ENCODE assay signal across 11 cellular contexts in the genomic region with DNA sequence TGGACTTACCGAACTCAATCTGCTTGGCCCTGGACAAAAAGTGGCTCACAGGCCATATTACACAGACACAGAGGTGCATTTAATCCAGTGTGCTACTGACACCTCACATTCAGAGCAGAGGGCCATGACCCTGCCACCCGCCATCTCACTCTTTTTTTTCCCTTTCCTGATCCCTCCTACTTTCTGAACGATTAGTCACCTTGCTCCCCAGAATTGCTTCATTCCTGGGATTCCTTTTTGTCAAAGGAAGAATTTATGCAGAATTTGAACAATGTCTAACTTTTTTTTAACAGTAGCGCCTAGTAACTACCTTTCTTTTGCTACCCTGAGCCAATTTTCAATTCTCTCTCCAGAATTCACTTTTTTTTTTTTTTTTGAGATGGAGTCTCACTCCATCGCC. TPM values are rescaled to one million over a fixed set of nuclear protein-coding genes. Genes with fewer than 3 reads are reported as not detected.
DNase-seq lines count a peak whose midpoint lies in the region; FAIRE-seq and TF ChIP-seq lines count a peak whose summit lies in the region.
"Had no signal": no experiment of that assay in that cellular context is flagged by ENCODE, and none has a peak within 500 bp of the region (broad histone marks: within the 10 kb centered on the region; RNA-seq: fewer than 3 reads in every experiment).

No MANE protein-coding gene starts in this region.

- H3K4me2 ChIP-seq in GM23248 (ENCODE audit: unreplicated experiment): no peak overlapping the region
- peak overlapping the region; percentile 55 for H3K4me2 ChIP-seq in MM.1S (ENCODE audit: low read depth, low read length)
- peak overlapping the region; percentile 45 for H3K4me2 ChIP-seq in endothelial cell of umbilical vein (ENCODE audit: insufficient read depth, low read length)
- H3K4me2 ChIP-seq in neural progenitor cell: peak overlapping the region; percentile 33
- H3K4me2 ChIP-seq in OCI-LY7 (ENCODE audit: low read length): no peak overlapping the region

- H3K27me3 ChIP-seq in GM23248 (replicated peaks; ENCODE audit: insufficient read depth) (peaks cover 16% of the 10 kb centered on the region), MM.1S (replicated peaks; ENCODE audit: insufficient read depth, low read length) (no peaks in the 10 kb centered on the region), endothelial cell of umbilical vein (ENCODE audit: control insufficient read depth in 2 of 2, insufficient read depth in 2 of 2, low read length in 2 of 2) (peaks cover 8 to 11% of the 10 kb centered on the region in 2 experiments), neural progenitor cell (peaks cover 16% of the 10 kb centered on the region)

- no peak overlapping the region for H3K4me3 Mint-ChIP-seq in neural progenitor cell

- no peaks in the 10 kb centered on the region for H3K9me3 Mint-ChIP-seq in neural progenitor cell

- H3K9me3 ChIP-seq in GM23248 (ENCODE audit: low read depth) (no peaks in the 10 kb centered on the region), MM.1S (replicated peaks; ENCODE audit: insufficient read depth, low read length) (no peaks in the 10 kb centered on the region), endothelial cell of umbilical vein (replicated peaks; ENCODE audit: control insufficient read depth, insufficient read depth, low read length) (no peaks in the 10 kb centered on the region), neural progenitor cell (ENCODE audit: low read depth) (no peaks in the 10 kb centered on the region), OCI-LY7 (ENCODE audit: low read length) (no peaks in the 10 kb centered on the region)

- DNase-seq in GM23248: peak; percentile 9
- DNase-seq in MM.1S: no peak
- peak; percentile 7 for DNase-seq in endothelial cell of umbilical vein (ENCODE audit: low read depth, low spot score)
- DNase-seq in neural progenitor cell (ENCODE audit: low spot score): peak; percentile 49
- no peak for DNase-seq in NCI-H526 treated with DMSO at 0.1 percent for 48 hours (lab: John Stamatoyannopoulos, UW)
- no peak for DNase-seq in OCI-LY7 (ENCODE audit: low spot score)
- no peak for DNase-seq in GM19240 (ENCODE audit: insufficient read length, low spot score)
- DNase-seq in activated CD8-positive, alpha-beta memory T cell treated with anti-CD3 and anti-CD28 coated beads for 24 hours: no peak
- DNase-seq: activated CD8-positive, alpha-beta memory T cell treated with anti-CD3 and anti-CD28 coated beads, Interleukin-2, amount 50 U/mL, for 48 hours; NCI-H774; T-helper 2 cell had no signal

- H3K36me3 ChIP-seq in GM23248 (ENCODE audit: low read depth) (no peaks in the 10 kb centered on the region), MM.1S (replicated peaks; ENCODE audit: insufficient read depth, low read length) (peaks cover 3% of the 10 kb centered on the region; the same call in 1 of the 2 replicates), endothelial cell of umbilical vein (ENCODE audit: control insufficient read depth in 2 of 2, extremely low read depth in 1 of 2, insufficient read depth in 2 of 2, low read length in 2 of 2) (no peaks in the 10 kb centered on the region), neural progenitor cell (no peaks in the 10 kb centered on the region), OCI-LY7 (ENCODE audit: insufficient read depth, low read length) (no peaks in the 10 kb centered on the region)

- CTCF ChIA-PET in endothelial cell of umbilical vein (lab: Charles Lee): no interaction called here
- CTCF ChIA-PET in OCI-LY7 (lab: Charles Lee; ENCODE audit: unreplicated experiment): no interaction called here

- H3K4me3 ChIP-seq in GM23248 (no peak overlapping the region), MM.1S (ENCODE audit: low read length) (peak overlapping the region; percentile 18), endothelial cell of umbilical vein (replicated peaks in 1 of 3; ENCODE audit: insufficient read depth in 1 of 3, low read depth in 1 of 3, low read length in 3 of 3) (no peak overlapping the region), neural progenitor cell (no peak overlapping the region), OCI-LY7 (ENCODE audit: low read depth, low read length, poor library complexity, severe bottlenecking) (no peak overlapping the region)

- H3K9me2 ChIP-seq in GM23248 (ENCODE audit: insufficient read depth) (no peaks in the 10 kb centered on the region), MM.1S (replicated peaks; ENCODE audit: insufficient read depth, low read length) (no peaks in the 10 kb centered on the region), OCI-LY7 (ENCODE audit: insufficient read depth, low read length) (no peaks in the 10 kb centered on the region)

- no peak for TF ChIP-seq POLR2A in endothelial cell of umbilical vein (IDR thresholded peaks at IDR 0.05; ENCODE audit: low read depth, low read length)

- H3F3A ChIP-seq in GM23248 (ENCODE audit: insufficient read depth): no peaks in the 10 kb centered on the region
- H3F3A ChIP-seq in MM.1S (ENCODE audit: insufficient read depth, low read length): peaks cover 71% of the 10 kb centered on the region
- no peaks in the 10 kb centered on the region for H3F3A ChIP-seq in neural progenitor cell (ENCODE audit: low read depth)

- POLR2A ChIA-PET in endothelial cell of umbilical vein (lab: Charles Lee): no interaction called here
- POLR2A ChIA-PET in OCI-LY7 (lab: Charles Lee): no interaction called here

- no peaks in the 10 kb centered on the region for H4K20me1 ChIP-seq in GM23248 (ENCODE audit: insufficient read depth)
- no peaks in the 10 kb centered on the region for H4K20me1 ChIP-seq in MM.1S (ENCODE audit: insufficient read depth, low read length)
- H4K20me1 ChIP-seq in endothelial cell of umbilical vein (replicated peaks; ENCODE audit: control insufficient read depth, extremely low read depth, insufficient read depth, low read length): no peaks in the 10 kb centered on the region
- H4K20me1 ChIP-seq in neural progenitor cell (ENCODE audit: low read depth): no peaks in the 10 kb centered on the region
- no peaks in the 10 kb centered on the region for H4K20me1 ChIP-seq in OCI-LY7 (ENCODE audit: insufficient read depth, low read length)

- no peaks in the 10 kb centered on the region for H3K79me2 ChIP-seq in GM23248 (ENCODE audit: insufficient read depth)
- H3K79me2 ChIP-seq in MM.1S (ENCODE audit: low read length): peaks cover 95% of the 10 kb centered on the region
- no peaks in the 10 kb centered on the region for H3K79me2 ChIP-seq in endothelial cell of umbilical vein (ENCODE audit: control insufficient read depth, insufficient read depth, low read length)
- H3K79me2 ChIP-seq in neural progenitor cell (ENCODE audit: low read depth): peaks cover 3% of the 10 kb centered on the region
- no peaks in the 10 kb centered on the region for H3K79me2 ChIP-seq in OCI-LY7 (ENCODE audit: insufficient read depth, low read depth, low read length)

- H2AFZ ChIP-seq in GM23248 (no peak overlapping the region), MM.1S (ENCODE audit: low read length) (no peak overlapping the region), endothelial cell of umbilical vein (ENCODE audit: low read depth, low read length) (no peak overlapping the region), neural progenitor cell (replicated peaks) (no peak overlapping the region), OCI-LY7 (ENCODE audit: low read length) (no peak overlapping the region)

- peak; percentile 31 for FAIRE-seq in endothelial cell of umbilical vein (lab: Jason Lieb, UNC)

- intact Hi-C loops in endothelial cell of umbilical vein (cut with micrococcal nuclease): no loop called here
- intact Hi-C loops in OCI-LY7 (cut with micrococcal nuclease; ENCODE audit: unreplicated experiment): no loop called here

- H3K27ac Mint-ChIP-seq in neural progenitor cell: no peak overlapping the region

- H3K27me3 Mint-ChIP-seq in neural progenitor cell (ENCODE audit: insufficient read depth, low read depth): peaks cover 9% of the 10 kb centered on the region

- in situ Hi-C loops in GM23248 (cut with MboI): no loop called here

- no peaks in the 10 kb centered on the region for H3K36me3 Mint-ChIP-seq in neural progenitor cell

- peaks cover 30% of the 10 kb centered on the region for H3K4me1 Mint-ChIP-seq in neural progenitor cell

- H3K4me1 ChIP-seq in GM23248 (ENCODE audit: insufficient read depth) (no peaks in the 10 kb centered on the region), MM.1S (ENCODE audit: low read length) (peaks cover 54% of the 10 kb centered on the region), endothelial cell of umbilical vein (ENCODE audit: control insufficient read depth, extremely low read depth, insufficient read depth, low read length) (peaks cover 16% of the 10 kb centered on the region), neural progenitor cell (peaks cover 17% of the 10 kb centered on the region), OCI-LY7 (ENCODE audit: insufficient read depth, low read length, poor library complexity, severe bottlenecking) (no peaks in the 10 kb centered on the region)

- H3K27ac ChIP-seq in GM23248 (no peak overlapping the region), MM.1S (ENCODE audit: low read length) (peak overlapping the region; percentile 81), endothelial cell of umbilical vein (ENCODE audit: insufficient read depth, low read depth, low read length) (peak overlapping the region; percentile 5), neural progenitor cell (no peak overlapping the region), OCI-LY7 (ENCODE audit: low read depth, low read length, poor library complexity, severe bottlenecking) (no peak overlapping the region)

- H3K9ac ChIP-seq in GM23248 (no peak overlapping the region), MM.1S (ENCODE audit: low read length) (peak overlapping the region; percentile 22; the same call in 1 of the 2 replicates), endothelial cell of umbilical vein (replicated peaks; ENCODE audit: extremely low read depth, insufficient read depth, low read length) (no peak overlapping the region), neural progenitor cell (no peak overlapping the region)

- BruUV-seq in endothelial cell of umbilical vein (replicated peaks; lab: Mats Ljungman, UMichigan): no TSS peak
- BruUV-seq in OCI-LY7 (replicated peaks; lab: Mats Ljungman, UMichigan): no TSS peak

- 49 to 51% methylated on average over 5 of the region's 5 CpGs for WGBS in GM23248 (ENCODE audit: low coverage in 1 of 2, low lambda C conversion rate in 2 of 2, missing lambda C conversion rate in 2 of 2), 2 experiments

- TF ChIP-seq CTCF in MM.1S (IDR thresholded peaks at IDR 0.05; ENCODE audit: low read length) (no peak), endothelial cell of umbilical vein (IDR thresholded peaks at IDR 0.05; ENCODE audit: extremely low read depth in 1 of 2, insufficient read depth in 1 of 2, low read depth in 1 of 2, low read length in 2 of 2) (no peak), neural progenitor cell (IDR thresholded peaks at IDR 0.05) (no peak), OCI-LY7 (conservative IDR thresholded peaks at IDR 0.05; ENCODE audit: low read length) (no peak)

- no peaks in the 10 kb centered on the region for H3K9me1 ChIP-seq in endothelial cell of umbilical vein (replicated peaks; ENCODE audit: control insufficient read depth, extremely low read depth, insufficient read depth, low read length)

- dilution Hi-C loops in endothelial cell of umbilical vein (cut with MboI; ENCODE audit: extremely low pct_ligation_motif_present, low sequenced_read_pairs): no loop called here

RNA-seq across cellular contexts. Expression of a gene that starts 4.6 kb away (rescaled TPM):
- 0.13 and 0.22 TPM in 2 replicates for total RNA-seq in GM23248 (2014; rRNA removed; shearing (Covaris generic))
- polyA plus RNA-seq in GM23248 (2016; fragmentation: Nextera tagmentation; extraction: Ambion mirVana) (0.21 and 0.62 TPM in 2 replicates), endothelial cell of umbilical vein (1.4 and 1.5 TPM in 2 replicates)
- total RNA-seq in endothelial cell of umbilical vein (6.5 and 9.1 TPM in 2 replicates), neural progenitor cell (ENCODE audit: low replicate concordance) (10.6 and 11.1 TPM in 2 replicates), OCI-LY7 (2022) (not detected in 2 replicates)
- polyA plus RNA-seq in endothelial cell of umbilical vein (2011; cell fraction: cytosol; rRNA removed): 1.4 and 1.8 TPM in 2 replicates
- polyA plus RNA-seq in endothelial cell of umbilical vein (2011; cell fraction: nucleus; rRNA removed): 1.7 and 1.9 TPM in 2 replicates
- 3.9 and 7.0 TPM in 2 replicates for polyA plus RNA-seq in endothelial cell of umbilical vein (2012)
- polyA minus RNA-seq in endothelial cell of umbilical vein: 2.5 and 3.4 TPM in 2 replicates
- polyA minus RNA-seq in endothelial cell of umbilical vein (2011; cell fraction: cytosol; rRNA and poly(A)+ RNA removed): 8.4 TPM
- 2.7 and 4.4 TPM in 2 replicates for polyA minus RNA-seq in endothelial cell of umbilical vein (2011; cell fraction: nucleus; rRNA and poly(A)+ RNA removed)
- total RNA-seq in OCI-LY7 (2014; rRNA removed; shearing (Covaris generic)): not detected in 2 replicates

Comparison
In these comparisons a context has a peak if more than half of its experiments do, and no peak if none do; other contexts are left out.
1. DNase-seq: peak in GM23248 (single experiment), endothelial cell of umbilical vein (single experiment) and neural progenitor cell (single experiment); none in MM.1S (single experiment), NCI-H526 treated with DMSO at 0.1 percent for 48 hours (single experiment), OCI-LY7 (single experiment), GM19240 (single experiment) and activated CD8-positive, alpha-beta memory T cell treated with anti-CD3 and anti-CD28 coated beads for 24 hours (single experiment).
2. H3K27ac ChIP-seq: peak in MM.1S (single experiment) and endothelial cell of umbilical vein (single experiment); none in GM23248 (single experiment), neural progenitor cell (single experiment) and OCI-LY7 (single experiment).
3. H3K4me2 ChIP-seq: peak in MM.1S (single experiment), endothelial cell of umbilical vein (single experiment) and neural progenitor cell (single experiment); none in GM23248 (single experiment) and OCI-LY7 (single experiment).